5 cellular contexts compared by ENCODE assay signal in the genomic region with DNA sequence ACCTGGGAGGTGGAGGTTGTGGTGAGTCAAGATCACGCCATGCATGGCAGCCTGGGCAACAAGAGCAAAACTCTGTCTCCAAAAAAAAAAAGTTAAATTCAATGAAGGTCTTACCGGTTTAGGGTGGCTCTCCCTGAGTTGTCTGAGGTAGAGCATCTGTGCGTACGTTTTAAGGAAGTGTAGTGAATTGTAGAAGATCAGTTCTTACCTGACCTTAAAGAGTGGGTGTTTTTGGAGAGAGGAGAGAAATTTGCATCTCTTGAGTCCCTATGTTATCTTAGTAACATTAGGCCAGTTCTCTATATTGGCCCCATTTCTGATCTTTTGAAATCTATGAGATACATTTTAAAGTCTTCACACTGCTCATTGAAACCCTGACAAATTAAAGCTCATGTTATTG.
"Had no signal": no experiment of that assay in that cellular context is flagged by ENCODE, and none has a peak within 500 bp of the region (broad histone marks: within the 10 kb centered on the region; RNA-seq: fewer than 3 reads in every experiment).

No MANE protein-coding gene starts in this region.

- H3K27ac Mint-ChIP-seq: GM23338 had no signal

- DNase-seq: H9, HCEC 1CT, IMR-90 had no signal

- ATAC-seq: GM23338, K562 had no signal

- H2AFZ ChIP-seq: GM23338 had no signal

- H3K9me3 Mint-ChIP-seq: GM23338, H9 had no signal

- H3K4me2 ChIP-seq: GM23338 had no signal

- H3K4me3 ChIP-seq: GM23338, K562 had no signal

- H3K4me3 Mint-ChIP-seq: GM23338, H9 had no signal

- H3K4me1 Mint-ChIP-seq: GM23338, H9 had no signal
